Comparison of ENCODE assay signal across 8 cellular contexts in the genomic region with DNA sequence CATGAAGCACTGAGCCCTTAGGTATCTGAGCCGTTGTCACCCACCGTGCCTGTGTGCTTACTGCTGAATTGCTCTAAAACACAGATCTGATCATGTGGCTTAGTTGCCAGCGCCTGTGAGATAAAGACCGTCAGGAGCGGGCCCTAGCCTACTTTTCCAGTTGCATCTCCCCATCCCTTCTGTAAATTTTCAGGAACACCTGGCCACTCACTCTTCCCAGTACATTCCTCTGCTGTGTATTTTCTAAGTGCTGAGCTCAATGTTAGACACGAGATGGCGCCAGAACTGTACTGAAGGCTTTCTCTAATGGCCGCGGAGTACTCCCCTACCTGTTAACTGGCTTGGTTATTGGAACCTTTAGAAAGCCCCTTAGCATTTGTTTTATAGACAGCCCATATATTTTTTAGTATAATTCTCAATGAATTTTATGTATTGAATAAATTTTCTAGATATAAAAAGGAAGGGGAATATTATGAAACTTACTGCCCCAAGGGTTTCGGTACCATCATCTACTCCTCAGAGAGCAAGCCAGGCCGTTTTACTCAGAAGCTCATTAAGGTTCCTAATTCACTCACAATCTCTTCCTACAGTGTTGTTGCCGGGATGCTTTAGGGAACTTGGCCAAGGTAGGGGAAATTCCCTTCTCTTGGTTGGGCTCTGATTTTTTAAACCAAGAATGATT. TPM values are rescaled to one million over a fixed set of nuclear protein-coding genes. Genes with fewer than 3 reads are reported as not detected.
DNase-seq lines count a peak whose midpoint lies in the region; ATAC-seq and TF ChIP-seq lines count a peak whose summit lies in the region.

No MANE protein-coding gene starts in this region.

- H3K9ac ChIP-seq in HUES6 (ENCODE audit: low read length), result no peak overlapping the region

- ATAC-seq in Panc1, result peak; percentile 80
- peak; percentile 51 to 80 for ATAC-seq in left cardiac atrium
- no peak for ATAC-seq in HG02981 (IDR thresholded peaks at IDR 0.05; ENCODE audit: unreplicated experiment)

- in situ Hi-C loops in Panc1 (cut with HindIII; ENCODE audit: low pct_unique_long_range_greater_than_20kb, low sequenced_read_pairs), result no loop called here

- BruUV-seq in Panc1 (replicated peaks; lab: Mats Ljungman, UMichigan), result no TSS peak

- DNase-seq in NCI-H1436 (lab: John Stamatoyannopoulos, UW) (peak; percentile 5), NCI-H1436 treated with DMSO at 0.1 percent for 48 hours (lab: John Stamatoyannopoulos, UW) (no peak), Panc1 (ENCODE audit: low read depth, low spot score) (no peak), left cardiac atrium (no peak), putamen (ENCODE audit: low spot score) (peak; percentile 66)
- DNase-seq in activated naive CD8-positive, alpha-beta T cell treated with anti-CD3 and anti-CD28 coated beads for 36 hours, result peak; percentile 34

- peak overlapping the region; percentile 44 for H3K4me3 Mint-ChIP-seq in activated naive CD8-positive, alpha-beta T cell treated with anti-CD3 and anti-CD28 coated beads for 36 hours

- H3K4me1 ChIP-seq in HUES6 (ENCODE audit: control insufficient read depth, insufficient read depth, low read length), result peaks cover 5% of the 10 kb centered on the region; the same call in 1 of the 2 replicates
- H3K4me1 ChIP-seq in Panc1 (ENCODE audit: control insufficient read depth, insufficient read depth, low read length), result 0 out of 2 replicates have a peak, but pooled peaks cover 6% of the 10 kb centered on the region

- H3K27me3 ChIP-seq in HUES6 (ENCODE audit: control insufficient read depth, insufficient read depth, low read length) (peaks cover 30% of the 10 kb centered on the region), Panc1 (ENCODE audit: control insufficient read depth, insufficient read depth, low read length) (no peaks in the 10 kb centered on the region)

- peaks cover 11% of the 10 kb centered on the region for H3K4me1 Mint-ChIP-seq in activated naive CD8-positive, alpha-beta T cell treated with anti-CD3 and anti-CD28 coated beads for 36 hours

- intact Hi-C loops in Panc1 (cut with micrococcal nuclease; ENCODE audit: unreplicated experiment) (no loop called here), left cardiac atrium (cut with DNase I) (loop anchor here in 1 of 2 donors (10.0 kb wide), 2 partner anchors 228 to 578 kb away; a partner anchor contains a TSS)

- no peaks in the 10 kb centered on the region for H3K27me3 Mint-ChIP-seq in activated naive CD8-positive, alpha-beta T cell treated with anti-CD3 and anti-CD28 coated beads for 36 hours

- H3K27ac ChIP-seq in HUES6 (ENCODE audit: low read depth, low read length) (no peak overlapping the region), Panc1 (ENCODE audit: low read length) (no peak overlapping the region)

- H3K9me3 ChIP-seq in HUES6 (ENCODE audit: control insufficient read depth, insufficient read depth, low read depth, low read length) (peaks cover 13% of the 10 kb centered on the region), Panc1 (ENCODE audit: control insufficient read depth, insufficient read depth, low read depth, low read length) (peaks cover 6% of the 10 kb centered on the region; the same call in 1 of the 2 replicates)

- CTCF ChIA-PET in Panc1 (lab: Charles Lee), result interaction anchor here (0.5 to 1.3 kb wide), 3 partner anchors 228 to 477 kb away, joined by 3 to 4 read pairs (median 4); a partner anchor contains a TSS

- POLR2A ChIA-PET in Panc1 (lab: Charles Lee), result no interaction called here

- H3K36me3 ChIP-seq in HUES6 (ENCODE audit: control insufficient read depth, insufficient read depth, low read length), result no peaks in the 10 kb centered on the region
- H3K36me3 ChIP-seq in Panc1 (ENCODE audit: control insufficient read depth, insufficient read depth, low read length), result no peaks in the 10 kb centered on the region

- H3K9me3 Mint-ChIP-seq in activated naive CD8-positive, alpha-beta T cell treated with anti-CD3 and anti-CD28 coated beads for 36 hours, result peaks cover 38% of the 10 kb centered on the region

- H3K27ac Mint-ChIP-seq in activated naive CD8-positive, alpha-beta T cell treated with anti-CD3 and anti-CD28 coated beads for 36 hours, result peak overlapping the region; percentile 4

- H3K4me3 ChIP-seq in HUES6 (ENCODE audit: low read depth, low read length) (peak overlapping the region; percentile 63), Panc1 (ENCODE audit: low read depth in 2 of 2, low read length in 2 of 2) (peak overlapping the region in 1 of 2 experiments; percentile 55; a peak in 2 of 4 replicates)

- peaks cover 28% of the 10 kb centered on the region for H3K36me3 Mint-ChIP-seq in activated naive CD8-positive, alpha-beta T cell treated with anti-CD3 and anti-CD28 coated beads for 36 hours

- peak; percentile 81 for TF ChIP-seq CTCF in Panc1 (IDR thresholded peaks at IDR 0.05)

RNA-seq across cellular contexts. Expression of a gene that starts 16.7 kb away (rescaled TPM):
- total RNA-seq in Panc1 (2021; ENCODE audit: unreplicated experiment), result not detected
- not detected for polyA plus RNA-seq in Panc1 (2012; ENCODE audit: insufficient read length)
- under 1 TPM in 1 of 2 experiments, not detected in 1; 0.20 TPM for total RNA-seq in activated naive CD8-positive, alpha-beta T cell treated with anti-CD3 and anti-CD28 coated beads for 36 hours
- total RNA-seq in left cardiac atrium, result not detected

Comparison
In these comparisons a context has a peak if more than half of its experiments do, and no peak if none do; other contexts are left out.
1. DNase-seq: peak in NCI-H1436 (single experiment), activated naive CD8-positive, alpha-beta T cell treated with anti-CD3 and anti-CD28 coated beads for 36 hours (single experiment) and putamen (single experiment); none in NCI-H1436 treated with DMSO at 0.1 percent for 48 hours (single experiment), Panc1 (single experiment) and left cardiac atrium (single experiment).